In the genomic region with DNA sequence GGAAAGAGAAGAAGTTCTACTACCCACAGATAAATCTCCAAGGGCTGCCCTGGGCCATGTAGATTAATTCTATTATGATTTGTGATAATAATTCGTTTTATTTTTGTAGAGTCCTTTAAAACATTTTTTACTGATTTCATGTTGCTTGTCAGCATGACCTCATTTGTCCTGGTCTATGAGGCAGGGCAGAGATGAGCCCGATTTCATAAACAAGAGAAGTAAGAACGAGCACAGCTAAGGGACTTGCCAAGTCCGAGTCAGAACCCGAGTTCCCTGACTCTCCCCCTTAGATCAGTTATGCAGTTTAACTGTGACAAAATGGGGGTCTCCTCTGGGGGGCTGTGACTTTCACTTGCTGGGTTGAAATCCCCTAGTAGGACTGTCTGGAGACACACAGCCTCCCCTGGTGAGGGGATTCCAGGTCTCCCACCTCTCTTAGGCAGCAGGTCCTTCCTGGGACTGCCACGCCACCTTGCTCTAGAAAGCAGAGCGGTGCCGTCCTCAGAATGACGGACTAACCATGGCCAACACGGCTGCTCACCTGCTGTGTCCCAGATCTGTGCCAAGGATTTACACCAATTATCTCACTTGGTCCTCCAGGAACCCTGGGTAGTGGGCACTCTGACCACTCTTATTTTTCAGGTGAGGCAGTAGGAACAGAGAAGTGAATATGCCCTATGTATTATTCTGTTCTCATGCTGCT, we compare ENCODE assay signal across 14 cellular contexts. TPM values are rescaled to one million over a fixed set of nuclear protein-coding genes. Genes with fewer than 3 reads are reported as not detected.
DNase-seq lines count a peak whose midpoint lies in the region; ATAC-seq and TF ChIP-seq lines count a peak whose summit lies in the region.
"Had no signal": no experiment of that assay in that cellular context is flagged by ENCODE, and none has a peak within 500 bp of the region (broad histone marks: within the 10 kb centered on the region; RNA-seq: fewer than 3 reads in every experiment).

No MANE protein-coding gene starts in this region.

- intact Hi-C loops in colonic mucosa (cut with DNase I): no loop called here

- H3K4me1 ChIP-seq in foreskin keratinocyte: peaks cover 3% of the 10 kb centered on the region
- H3K4me1 ChIP-seq in colonic mucosa: no peaks in the 10 kb centered on the region

- no peak overlapping the region for H3K9ac ChIP-seq in colonic mucosa (ENCODE audit: low read depth in 2 of 2, low read length in 2 of 2)
- H3K9ac ChIP-seq: KMS-11 had no signal

- no peaks in the 10 kb centered on the region for H3K9me3 ChIP-seq in colonic mucosa

- H3K4me3 Mint-ChIP-seq in progenitor cell of endocrine pancreas (ENCODE audit: low read depth) (no peak overlapping the region), mesothelial cell of epicardium (no peak overlapping the region)
- H3K4me3 Mint-ChIP-seq: activated CD4-positive, alpha-beta memory T cell treated with anti-CD3 and anti-CD28 coated beads, Interleukin-2, amount 10 ng/mL, durations not matched to agents 7 days and 5 days; T-helper 2 cell treated with Interferon-gamma antibody and Interleukin-4, amounts not matched to agents 5 μg/mL and 100 μg/mL, for 36 hours had no signal

- no peak for ATAC-seq in foreskin keratinocyte
- no peak for ATAC-seq in HG03025 (IDR thresholded peaks at IDR 0.05; ENCODE audit: low FRiP score, unreplicated experiment)

- no peaks in the 10 kb centered on the region for H3K27me3 Mint-ChIP-seq in progenitor cell of endocrine pancreas
- H3K27me3 Mint-ChIP-seq in mesothelial cell of epicardium (ENCODE audit: low read depth): no peaks in the 10 kb centered on the region
- H3K27me3 Mint-ChIP-seq: activated CD4-positive, alpha-beta memory T cell treated with anti-CD3 and anti-CD28 coated beads, Interleukin-2, amount 10 ng/mL, durations not matched to agents 7 days and 5 days had no signal

- H3K4me1 Mint-ChIP-seq in progenitor cell of endocrine pancreas (ENCODE audit: low read depth) (peaks cover 8% of the 10 kb centered on the region), mesothelial cell of epicardium (peaks cover 19% of the 10 kb centered on the region)
- H3K4me1 Mint-ChIP-seq: activated CD4-positive, alpha-beta memory T cell treated with anti-CD3 and anti-CD28 coated beads, Interleukin-2, amount 10 ng/mL, durations not matched to agents 7 days and 5 days had no signal

- H3K36me3 Mint-ChIP-seq in progenitor cell of endocrine pancreas (ENCODE audit: insufficient read depth): no peaks in the 10 kb centered on the region
- no peaks in the 10 kb centered on the region for H3K36me3 Mint-ChIP-seq in mesothelial cell of epicardium

- no peak overlapping the region for H3K4me3 ChIP-seq in colonic mucosa

- peak overlapping the region; percentile 45 for H3K27ac ChIP-seq in foreskin keratinocyte
- H3K27ac ChIP-seq in colonic mucosa: no peak overlapping the region
- H3K27ac ChIP-seq: KMS-11 had no signal

- no peaks in the 10 kb centered on the region for H3K36me3 ChIP-seq in colonic mucosa

- H3K27me3 ChIP-seq in foreskin keratinocyte (no peaks in the 10 kb centered on the region), colonic mucosa (no peaks in the 10 kb centered on the region)

- H3K27ac Mint-ChIP-seq in progenitor cell of endocrine pancreas (peak overlapping the region; percentile 8), mesothelial cell of epicardium (no peak overlapping the region)
- H3K27ac Mint-ChIP-seq: activated CD4-positive, alpha-beta memory T cell treated with anti-CD3 and anti-CD28 coated beads, Interleukin-2, amount 10 ng/mL, durations not matched to agents 7 days and 5 days; T-helper 2 cell treated with Interferon-gamma antibody and Interleukin-4, amounts not matched to agents 5 μg/mL and 100 μg/mL, for 36 hours had no signal

- no peaks in the 10 kb centered on the region for H3K9me3 Mint-ChIP-seq in progenitor cell of endocrine pancreas (ENCODE audit: low read depth)
- no peaks in the 10 kb centered on the region for H3K9me3 Mint-ChIP-seq in mesothelial cell of epicardium
- H3K9me3 Mint-ChIP-seq: activated CD4-positive, alpha-beta memory T cell treated with anti-CD3 and anti-CD28 coated beads, Interleukin-2, amount 10 ng/mL, durations not matched to agents 7 days and 5 days; T-helper 2 cell treated with Interferon-gamma antibody and Interleukin-4, amounts not matched to agents 5 μg/mL and 100 μg/mL, for 36 hours had no signal

- peak; percentile 28 for DNase-seq in AG08396 (ENCODE audit: low spot score)
- DNase-seq in amniotic epithelial cell (ENCODE audit: low read depth): peak; percentile 22
- DNase-seq in foreskin keratinocyte: no peak
- DNase-seq in progenitor cell of endocrine pancreas (ENCODE audit: low spot score, unreplicated experiment): no peak
- no peak for DNase-seq in mesothelial cell of epicardium (ENCODE audit: low spot score in 2 of 2, unreplicated experiment in 2 of 2)
- no peak for DNase-seq in colonic mucosa
- DNase-seq in T1000 (lab: John Stamatoyannopoulos, UW): no peak
- DNase-seq: activated CD4-positive, alpha-beta memory T cell treated with anti-CD3 and anti-CD28 coated beads, Interleukin-2, amount 10 ng/mL, durations not matched to agents 7 days and 5 days; activated naive CD4-positive, alpha-beta T cell treated with Interleukin-2 at 50 U/mL for 16 hours; DND-41; hippocampal formation had no signal

- TF ChIP-seq CTCF in foreskin keratinocyte (conservative IDR thresholded peaks at IDR 0.05) (no peak), progenitor cell of endocrine pancreas (IDR thresholded peaks at IDR 0.05; ENCODE audit: unreplicated experiment) (no peak), mesothelial cell of epicardium (IDR thresholded peaks at IDR 0.05; ENCODE audit: unreplicated experiment) (no peak), colonic mucosa (IDR thresholded peaks at IDR 0.05) (no peak)

RNA-seq across cellular contexts. Expression of a gene that starts 31.0 kb away (rescaled TPM):
- total RNA-seq in foreskin keratinocyte (9.5 and 10.6 TPM in 2 replicates), progenitor cell of endocrine pancreas (58.2 and 61.6 TPM in 2 replicates), mesothelial cell of epicardium (58.0 to 61.7 TPM (median 61.7 TPM) in 3 replicates), colonic mucosa (10 to 100 TPM; 34.9 to 35.1 TPM)
- polyA plus RNA-seq in foreskin keratinocyte: 7.1 and 7.7 TPM in 2 replicates

Comparison
In these comparisons a context has a peak if more than half of its experiments do, and no peak if none do; other contexts are left out.
1. DNase-seq: peak in AG08396 (single experiment) and amniotic epithelial cell (single experiment); none in foreskin keratinocyte (0 of 2), progenitor cell of endocrine pancreas (single experiment), mesothelial cell of epicardium (0 of 2), colonic mucosa (single experiment) and T1000 (single experiment).